12 cellular contexts compared by ENCODE assay signal in genomic region chr9:109329274-109330258, GRCh38. TPM values are rescaled to one million over a fixed set of nuclear protein-coding genes. Genes with fewer than 3 reads are reported as not detected.
DNase-seq lines count a peak whose midpoint lies in the region; ATAC-seq, FAIRE-seq and TF ChIP-seq lines count a peak whose summit lies in the region.
"Had no signal": no experiment of that assay in that cellular context is flagged by ENCODE, and none has a peak within 500 bp of the region (broad histone marks: within the 10 kb centered on the region; RNA-seq: fewer than 3 reads in every experiment).

No MANE protein-coding gene starts in this region.

- H3K27ac ChIP-seq in colonic mucosa, result peak overlapping the region; percentile 52

- peak overlapping the region in 1 of 2 donors; percentile 58 for H3K9ac ChIP-seq in colonic mucosa (ENCODE audit: low read depth in 2 of 2, low read length in 2 of 2)

- no peaks in the 10 kb centered on the region for H3K4me1 ChIP-seq in colonic mucosa

- H3K36me3 ChIP-seq in colonic mucosa, result no peaks in the 10 kb centered on the region

- H3K27me3 ChIP-seq in colonic mucosa, result no peaks in the 10 kb centered on the region

- H3K9me3 ChIP-seq in colonic mucosa, result no peaks in the 10 kb centered on the region

- H3K4me3 ChIP-seq in LNCaP clone FGC (ENCODE audit: low read depth, low read length) (no peak overlapping the region), colonic mucosa (no peak overlapping the region)

- DNase-seq in A172 (ENCODE audit: low spot score) (peak; percentile 79), LNCaP clone FGC (ENCODE audit: low read depth) (peak; percentile 82), colonic mucosa (peak; percentile 80), mesenteric fat pad (ENCODE audit: low spot score) (peak; percentile 72), KG1 (lab: John Stamatoyannopoulos, UW) (no peak), frontal cortex (ENCODE audit: low spot score in 2 of 2) (no peak)
- DNase-seq: activated naive CD4-positive, alpha-beta T cell treated with anti-CD3 and anti-CD28 coated beads, Interleukin-2, amount 10 ng/mL, durations not matched to agents 7 days and 5 days; CD8-positive, alpha-beta T cell had no signal

- TF ChIP-seq CTCF in LNCaP clone FGC (IDR thresholded peaks at IDR 0.05; ENCODE audit: control insufficient read depth, extremely low read depth, insufficient read depth), result no peak
- TF ChIP-seq CTCF in colonic mucosa (IDR thresholded peaks at IDR 0.05), result no peak

- no peak for ATAC-seq in GM21717 (IDR thresholded peaks at IDR 0.05; ENCODE audit: unreplicated experiment)
- ATAC-seq in HG03097 (IDR thresholded peaks at IDR 0.05; ENCODE audit: low FRiP score, unreplicated experiment), result no peak
- ATAC-seq: CD8-positive, alpha-beta T cell; stimulated activated effector memory CD8-positive, alpha-beta T cell treated with anti-CD3 and anti-CD28 coated beads, Interleukin-12 subunit alpha, Interleukin-12 subunit beta, amount 100 ng/mL, for 72 hours had no signal

- FAIRE-seq in frontal cortex (lab: Jason Lieb, UNC), result no peak

- intact Hi-C loops in colonic mucosa (cut with DNase I), result no loop called here

RNA-seq across cellular contexts. Expression of gene EPB41L4B, which starts 8.7 kb away (rescaled TPM):
- 0.93 and 1.7 TPM in 2 replicates for total RNA-seq in A172 (2014; rRNA removed; shearing (Covaris generic))
- total RNA-seq in colonic mucosa (100 to 1,000 TPM in 1 of 2 donors, 10 to 100 TPM in 1; 87.3 to 151 TPM), mesenteric fat pad (48.6 TPM), frontal cortex (2.9 TPM)
- total RNA-seq: CD8-positive, alpha-beta T cell; mononuclear cell had no signal

Comparison
In these comparisons a context has a peak if more than half of its experiments do, and no peak if none do; other contexts are left out.
1. DNase-seq: peak in A172 (single experiment), LNCaP clone FGC (single experiment), colonic mucosa (single experiment) and mesenteric fat pad (single experiment); none in KG1 (single experiment) and frontal cortex (0 of 2).
2. RNA of gene EPB41L4B, which starts 8.7 kb away (total RNA-seq): 87.3 to 151 TPM in colonic mucosa and 48.6 TPM in mesenteric fat pad (single experiment); 2.9 TPM in frontal cortex (single experiment) and 0.93 to 1.7 TPM in A172; every median in the first group is over 10 times any median in the second.